9 cellular contexts compared by ENCODE assay signal in genomic region chr4:72351521-72351920, GRCh38.
"Had no signal": no experiment of that assay in that cellular context is flagged by ENCODE, and none has a peak within 500 bp of the region (broad histone marks: within the 10 kb centered on the region; RNA-seq: fewer than 3 reads in every experiment).

No MANE protein-coding gene starts in this region.

- FAIRE-seq: H1, H54, K562 had no signal

- H2AFZ ChIP-seq: GM23338 had no signal

- H3K27ac ChIP-seq: HL-60 had no signal

- H3K27ac Mint-ChIP-seq: GM23338 had no signal

- DNase-seq: H9, HCEC 1CT, IMR-90, KG1 had no signal

- H3K4me1 Mint-ChIP-seq: GM23338, H9 had no signal

- H3K4me2 ChIP-seq: GM23338 had no signal

- ATAC-seq: GM23338, K562 had no signal

- H3K4me3 ChIP-seq: GM23338, K562 had no signal

- H3K9me3 Mint-ChIP-seq: GM23338, H9 had no signal

- H3K4me3 Mint-ChIP-seq: GM23338, H9 had no signal
